Comparison of ENCODE assay signal across 1 cellular context in genomic region chr17:56977673-56978395, GRCh38.
TF ChIP-seq lines count a peak whose summit lies in the region.

Gene SCPEP1, plus strand, starts transcription at chr17:56978131. Its CDS starts 29 bp downstream, at chr17:56978160.

TF ChIP-seq in H1, 55 proteins besides CTCF, POLR2A, EP300 and RAD21:
- TF ChIP-seq SAP30 (IDR thresholded peaks at IDR 0.05; ENCODE audit: insufficient read depth, insufficient replicate concordance, low read length) (peak; percentile 44), SIN3A (conservative IDR thresholded peaks at IDR 0.05 in 1 of 2, IDR thresholded peaks at IDR 0.05 in 1 of 2; ENCODE audit: low read depth in 1 of 2, low read length in 2 of 2) (peak in 1 of 2 experiments; percentile 82; a peak in 1 of 4 replicates), POU5F1 (IDR thresholded peaks at IDR 0.05; ENCODE audit: low read depth, low read length) (no peak), RBBP5 (IDR thresholded peaks at IDR 0.05; ENCODE audit: borderline replicate concordance, low read depth, low read length) (peak; percentile 54; the same call in 1 of the 2 replicates), JUND (IDR thresholded peaks at IDR 0.05; ENCODE audit: low read length) (no peak), MAX (IDR thresholded peaks at IDR 0.05) (peak; percentile 63), TAF1 (IDR thresholded peaks at IDR 0.05; ENCODE audit: low read depth, low read length) (peak; percentile 93), POLR2AphosphoS5 (IDR thresholded peaks at IDR 0.05; ENCODE audit: low read depth, low read length) (peak; percentile 87), USF2 (IDR thresholded peaks at IDR 0.05; ENCODE audit: low read length) (peak; percentile 81), PHF8 (conservative IDR thresholded peaks at IDR 0.05; ENCODE audit: low read depth, low read length) (0 out of 2 replicates have a peak, but pooled peaks have one; percentile 18), TBP (IDR thresholded peaks at IDR 0.05; ENCODE audit: low read depth, low read length) (peak; percentile 80; the same call in 1 of the 2 replicates), TAF7 (optimal IDR thresholded peaks at IDR 0.05; ENCODE audit: borderline replicate concordance, low read depth, low read length) (peak; percentile 63), SP2 (IDR thresholded peaks at IDR 0.05; ENCODE audit: low read length) (no peak), E2F6 (IDR thresholded peaks at IDR 0.05) (no peak), CBX5 (IDR thresholded peaks at IDR 0.05; ENCODE audit: low read depth, low read length) (no peak), CREB1 (IDR thresholded peaks at IDR 0.05) (peak; percentile 44; the same call in 1 of the 2 replicates), ATF3 (IDR thresholded peaks at IDR 0.05; ENCODE audit: insufficient read depth, low read depth, low read length) (0 out of 2 replicates have a peak, but pooled peaks have one; percentile 56), HDAC2 (IDR thresholded peaks at IDR 0.05; ENCODE audit: borderline replicate concordance in 1 of 2, low read depth in 2 of 2, low read length in 2 of 2) (0 out of 4 replicates have a peak, but pooled peaks of 1 of the 2 experiments have one; percentile 31), KDM4A (IDR thresholded peaks at IDR 0.05; ENCODE audit: low read depth, low read length, severe bottlenecking) (peak; percentile 41)
